8 cellular contexts compared by ENCODE assay signal in genomic region chr5:168578006-168578405, GRCh38. TPM values are rescaled to one million over a fixed set of nuclear protein-coding genes. Genes with fewer than 3 reads are reported as not detected.
DNase-seq lines count a peak whose midpoint lies in the region; ATAC-seq, FAIRE-seq and TF ChIP-seq lines count a peak whose summit lies in the region.

No MANE protein-coding gene starts in this region.

- peak overlapping the region; percentile 99 for H3K4me3 Mint-ChIP-seq in astrocyte (ENCODE audit: unreplicated experiment)

- no peak for TF ChIP-seq POLR2A in lower leg skin (IDR thresholded peaks at IDR 0.05)
- no peak for TF ChIP-seq POLR2A in upper lobe of left lung (IDR thresholded peaks at IDR 0.05)

- no peaks in the 10 kb centered on the region for H3K36me3 Mint-ChIP-seq in astrocyte (ENCODE audit: low read depth, unreplicated experiment)

- TF ChIP-seq CTCF in astrocyte (IDR thresholded peaks at IDR 0.05; ENCODE audit: insufficient read depth, low read depth, low read length) (no peak), lower leg skin (IDR thresholded peaks at IDR 0.05) (no peak), upper lobe of left lung (IDR thresholded peaks at IDR 0.05) (no peak)

- ATAC-seq in upper lobe of left lung (ENCODE audit: low FRiP score in 2 of 2) (no peak), HG03139 (IDR thresholded peaks at IDR 0.05; ENCODE audit: unreplicated experiment) (no peak), GM21447 (IDR thresholded peaks at IDR 0.05; ENCODE audit: unreplicated experiment) (no peak)

- H3K27me3 Mint-ChIP-seq in astrocyte (ENCODE audit: low read depth, unreplicated experiment): no peaks in the 10 kb centered on the region

- H3K4me1 ChIP-seq in astrocyte (ENCODE audit: insufficient read depth, low read length) (peaks cover 5% of the 10 kb centered on the region), upper lobe of left lung (peaks cover 17 to 29% (median 25%) of the 10 kb centered on the region in 4 donors)

- intact Hi-C loops in lower leg skin (cut with DNase I; ENCODE audit: low total_unique reads): no loop called here

- no peak for FAIRE-seq in astrocyte (lab: Jason Lieb, UNC)

- no peaks in the 10 kb centered on the region for H3K36me3 ChIP-seq in astrocyte (ENCODE audit: insufficient read depth, low read length)
- H3K36me3 ChIP-seq in upper lobe of left lung: no peaks in the 10 kb centered on the region

- peaks cover 52% of the 10 kb centered on the region for H4K20me1 ChIP-seq in astrocyte (ENCODE audit: insufficient read depth, low read length)

- TF ChIP-seq EP300 in upper lobe of left lung (IDR thresholded peaks at IDR 0.05): no peak

- H3K27ac Mint-ChIP-seq in astrocyte (ENCODE audit: unreplicated experiment): peak overlapping the region; percentile 55

- in situ Hi-C loops in ACHN (cut with HindIII; ENCODE audit: low pct_ligation_motif_present, low pct_unique_long_range_greater_than_20kb, low sequenced_read_pairs): no loop called here

- peaks cover 6% of the 10 kb centered on the region for H3K9me3 Mint-ChIP-seq in astrocyte (ENCODE audit: unreplicated experiment)

- WGBS in lower leg skin, 2 donors: 6 to 19% methylated on average over 3 of the region's 3 CpGs
- 10% methylated on average over 3 of the region's 3 CpGs for WGBS in upper lobe of left lung, 2 donors

- no peaks in the 10 kb centered on the region for H3K9me3 ChIP-seq in astrocyte (ENCODE audit: insufficient read depth, low read depth, low read length)
- H3K9me3 ChIP-seq in upper lobe of left lung: no peaks in the 10 kb centered on the region

- no peak overlapping the region for H2AFZ ChIP-seq in astrocyte (ENCODE audit: low read depth, low read length)

- H3K4me1 Mint-ChIP-seq in astrocyte (ENCODE audit: low read depth, unreplicated experiment): peaks cover 21% of the 10 kb centered on the region

- H3K4me2 ChIP-seq in astrocyte (ENCODE audit: low read length): peak overlapping the region; percentile 93

- peaks cover 55% of the 10 kb centered on the region for H3K79me2 ChIP-seq in astrocyte (ENCODE audit: insufficient read depth, low read length)

- H3K27me3 ChIP-seq in astrocyte (ENCODE audit: insufficient read depth, low read length) (no peaks in the 10 kb centered on the region), upper lobe of left lung (no peaks in the 10 kb centered on the region)

- H3K27ac ChIP-seq in astrocyte (ENCODE audit: low read depth, low read length): peak overlapping the region; percentile 84
- peak overlapping the region in 3 of 4 donors; percentile 93 to 99 (median 97) for H3K27ac ChIP-seq in upper lobe of left lung

- DNase-seq in ACHN: peak; percentile 28
- peak; percentile 49 for DNase-seq in HT-29 (ENCODE audit: low spot score)
- peak; percentile 29 for DNase-seq in astrocyte (ENCODE audit: low read depth)
- DNase-seq in lower leg skin (ENCODE audit: low spot score in 2 of 2): no peak
- DNase-seq in upper lobe of left lung: no peak
- no peak for DNase-seq in NCI-H1092 (lab: John Stamatoyannopoulos, UW)

- peak overlapping the region; percentile 92 for H3K9ac ChIP-seq in astrocyte (ENCODE audit: low read length)

- H3K4me3 ChIP-seq in astrocyte (ENCODE audit: insufficient read depth, low read depth, low read length) (peak overlapping the region; percentile 94), lower leg skin (ENCODE audit: low read depth, poor library complexity, severe bottlenecking) (peak overlapping the region; percentile 88), upper lobe of left lung (peak overlapping the region; percentile 77 to 95 (median 84))

RNA-seq across cellular contexts. Expression of gene PANK3, which starts 1.2 kb away (rescaled TPM):
- 18.8 and 21.4 TPM in 2 replicates for total RNA-seq in HT-29 (2014; rRNA removed; shearing (Covaris generic))
- 82.9 and 107 TPM in 2 replicates for total RNA-seq in astrocyte
- total RNA-seq in lower leg skin: 10 to 100 TPM; 31.3 to 46.2 (median 38.2) TPM
- 10 to 100 TPM; 11.5 to 59.2 (median 38.6) TPM for total RNA-seq in upper lobe of left lung

RNA-seq across cellular contexts. Expression of gene FBLL1, which starts 48.9 kb away (rescaled TPM):
- total RNA-seq in HT-29 (2014; rRNA removed; shearing (Covaris generic)): not detected in 2 replicates
- 3.3 and 4.5 TPM in 2 replicates for total RNA-seq in astrocyte
- total RNA-seq in lower leg skin: under 1 TPM in 3 of 4 donors, not detected in 1; 0.17 to 0.49 (median 0.36) TPM
- total RNA-seq in upper lobe of left lung: 1 to 10 TPM in 1 of 6 donors, under 1 TPM in 3, not detected in 2; 0.17 to 3.1 (median 0.25) TPM

Comparison
In these comparisons a context has a peak if more than half of its experiments do, and no peak if none do; other contexts are left out.
1. DNase-seq: peak in ACHN (single experiment), HT-29 (single experiment) and astrocyte (single experiment); none in lower leg skin (0 of 2), upper lobe of left lung (0 of 2) and NCI-H1092 (single experiment).
2. Peak in every context shown above with its lines, with median percentiles within 50 percentile points of each other: H3K4me3 ChIP-seq.